In the genomic region with DNA sequence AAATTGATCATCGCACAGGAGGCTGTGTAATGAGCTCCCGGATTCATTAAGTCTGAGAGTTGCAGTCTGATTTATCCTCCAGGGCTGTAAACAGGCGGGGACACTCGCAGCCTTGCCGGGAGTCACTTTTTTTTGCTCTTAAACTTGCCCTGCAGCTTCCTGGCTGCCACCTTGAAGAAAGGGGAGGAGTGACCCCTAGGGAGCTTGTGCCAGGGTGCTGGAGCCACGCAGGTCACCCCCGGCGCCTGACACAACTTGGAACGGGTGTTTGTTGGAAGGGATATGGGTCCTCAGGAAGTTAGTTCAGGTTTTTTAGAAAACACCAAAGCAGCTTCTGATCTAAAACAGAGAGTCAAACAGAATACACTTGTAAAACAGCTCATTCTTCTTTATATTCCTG, we compare ENCODE assay signal across 28 cellular contexts.
DNase-seq lines count a peak whose midpoint lies in the region; ATAC-seq and TF ChIP-seq lines count a peak whose summit lies in the region.
"Had no signal": no experiment of that assay in that cellular context is flagged by ENCODE, and none has a peak within 500 bp of the region (broad histone marks: within the 10 kb centered on the region; RNA-seq: fewer than 3 reads in every experiment).

No MANE protein-coding gene starts in this region.

- H4K5ac ChIP-seq in H9 (ENCODE audit: insufficient read length, low read depth, low read length) = no peak overlapping the region

- peaks cover 6 to 10% of the 10 kb centered on the region in 2 donors for H3K27me3 Mint-ChIP-seq in natural killer cell treated with Interleukin-12 subunit alpha and Interleukin-12 subunit beta and Interleukin-15 and Interleukin-18, amount 100 ng/mL, for 72 hours
- H3K27me3 Mint-ChIP-seq in natural killer cell (ENCODE audit: low read depth in 2 of 2) = peaks cover 6 to 22% of the 10 kb centered on the region in 2 donors
- H3K27me3 Mint-ChIP-seq in H9 (ENCODE audit: low read depth) = peaks cover 10% of the 10 kb centered on the region
- H3K27me3 Mint-ChIP-seq in activated CD8-positive, alpha-beta T cell treated with anti-CD3 and anti-CD28 coated beads, Interleukin-2, amount 10 ng/mL, durations not matched to agents 7 days and 5 days (ENCODE audit: low read depth) = no peaks in the 10 kb centered on the region

- no peaks in the 10 kb centered on the region for H3K79me2 ChIP-seq in H9 (ENCODE audit: insufficient read depth, low read length)

- no peaks in the 10 kb centered on the region for H3K27me3 ChIP-seq in H9 (ENCODE audit: insufficient read depth, low read length)
- H3K27me3 ChIP-seq: neural progenitor cell, upper lobe of right lung had no signal

- no peak overlapping the region for H3K56ac ChIP-seq in H9 (ENCODE audit: insufficient read length, low read depth, low read length)

- POLR2A ChIA-PET in activated CD8-positive, alpha-beta T cell treated with anti-CD3 and anti-CD28 coated beads, Interleukin-2, amount 10 ng/mL, durations not matched to agents 7 days and 5 days (lab: Charles Lee) = no interaction called here

- no peak overlapping the region for H2BK5ac ChIP-seq in H9 (ENCODE audit: insufficient read length, low read length)

- H3K4ac ChIP-seq in H9 (ENCODE audit: low read depth, low read length) = no peak overlapping the region

- no peak overlapping the region for H2BK12ac ChIP-seq in H9 (ENCODE audit: insufficient read length, low read depth, low read length)

- H4K8ac ChIP-seq in H9 (replicated peaks; ENCODE audit: insufficient read length, low read depth, low read length) = no peak overlapping the region

- peak; percentile 44 for DNase-seq in natural killer cell treated with Interleukin-12 subunit alpha and Interleukin-12 subunit beta and Interleukin-15 and Interleukin-18, amount 100 ng/mL, for 72 hours (ENCODE audit: low spot score)
- DNase-seq in natural killer cell = no peak
- peak; percentile 6 for DNase-seq in NCI-H69 (lab: John Stamatoyannopoulos, UW)
- DNase-seq in epithelial cell of proximal tubule (ENCODE audit: low read depth) = no peak
- no peak for DNase-seq in H9
- DNase-seq in T1000 (lab: John Stamatoyannopoulos, UW) = no peak
- DNase-seq in activated CD8-positive, alpha-beta T cell treated with anti-CD3 and anti-CD28 coated beads, Interleukin-2, amount 10 ng/mL, durations not matched to agents 7 days and 5 days = no peak
- DNase-seq: activated B cell treated with CpG ODN at 0.5 μM for 24 hours; activated CD4-positive, alpha-beta T cell treated with anti-CD3 and anti-CD28 coated beads, Interleukin-2, amount 50 U/mL, for 4 hours; activated CD8-positive, alpha-beta memory T cell treated with anti-CD3 and anti-CD28 coated beads, Interleukin-2, amount 50 U/mL, for 4 hours; CD8-positive, alpha-beta T cell; foreskin fibroblast; GM23248; HFFc6; kidney; NCI-H1048; NCI-H1930; NCI-H446 treated with DMSO at 0.1 percent for 48 hours; NK-92 treated with Interleukin-12 subunit alpha and Interleukin-12 subunit beta, amount 100 ng/mL, for 24 hours; stimulated activated CD4-positive, alpha-beta T cell treated with anti-CD3 and anti-CD28 coated beads, Interleukin-4, amount 100 ng/mL, for 24 hours; SW 1271; upper lobe of right lung had no signal

- no peak overlapping the region for H3T11ph ChIP-seq in H9 (ENCODE audit: low read length)

- H4K20me1 ChIP-seq in H9 (ENCODE audit: control insufficient read depth, insufficient read depth, insufficient read length) = no peaks in the 10 kb centered on the region

- ATAC-seq in natural killer cell treated with Interleukin-12 subunit alpha and Interleukin-12 subunit beta and Interleukin-15 and Interleukin-18, amount 100 ng/mL, for 72 hours = no peak
- no peak for ATAC-seq in natural killer cell
- no peak for ATAC-seq in activated CD8-positive, alpha-beta T cell treated with anti-CD3 and anti-CD28 coated beads, Interleukin-2, amount 10 ng/mL, durations not matched to agents 7 days and 5 days
- ATAC-seq: activated naive CD4-positive, alpha-beta T cell treated with anti-CD3 and anti-CD28 coated beads, Interleukin-2, amount 50 U/mL, for 72 hours; CD8-positive, alpha-beta T cell; esophagus mucosa; sciatic nerve; stimulated activated effector memory CD8-positive, alpha-beta T cell treated with anti-CD3 and anti-CD28 coated beads, Interleukin-12 subunit alpha, Interleukin-12 subunit beta, amount 100 ng/mL, for 72 hours; upper lobe of right lung had no signal

- H3K4me3 Mint-ChIP-seq in natural killer cell treated with Interleukin-12 subunit alpha and Interleukin-12 subunit beta and Interleukin-15 and Interleukin-18, amount 100 ng/mL, for 72 hours = no peak overlapping the region
- H3K4me3 Mint-ChIP-seq in natural killer cell = no peak overlapping the region
- no peak overlapping the region; a peak in 1 of 5 replicates for H3K4me3 Mint-ChIP-seq in H9
- no peak overlapping the region for H3K4me3 Mint-ChIP-seq in activated CD8-positive, alpha-beta T cell treated with anti-CD3 and anti-CD28 coated beads, Interleukin-2, amount 10 ng/mL, durations not matched to agents 7 days and 5 days
- H3K4me3 Mint-ChIP-seq: activated B cell treated with CpG ODN at 0.5 μM for 24 hours, neural progenitor cell had no signal

- no peak overlapping the region for H3K14ac ChIP-seq in H9 (ENCODE audit: insufficient read depth, low read length)

- H3K18ac ChIP-seq in H9 (ENCODE audit: insufficient read length, low read depth, low read length) = no peak overlapping the region

- H3K23me2 ChIP-seq in H9 (ENCODE audit: insufficient read length, low read depth, low read length, poor library complexity, severe bottlenecking) = no peaks in the 10 kb centered on the region

- H3K27ac Mint-ChIP-seq in natural killer cell treated with Interleukin-12 subunit alpha and Interleukin-12 subunit beta and Interleukin-15 and Interleukin-18, amount 100 ng/mL, for 72 hours = no peak overlapping the region
- no peak overlapping the region for H3K27ac Mint-ChIP-seq in natural killer cell
- no peak overlapping the region for H3K27ac Mint-ChIP-seq in H9
- no peak overlapping the region for H3K27ac Mint-ChIP-seq in activated CD8-positive, alpha-beta T cell treated with anti-CD3 and anti-CD28 coated beads, Interleukin-2, amount 10 ng/mL, durations not matched to agents 7 days and 5 days
- H3K27ac Mint-ChIP-seq: activated B cell treated with CpG ODN at 0.5 μM for 24 hours; CD8-positive, alpha-beta T cell; HFFc6; neural progenitor cell; stimulated activated effector memory CD8-positive, alpha-beta T cell treated with anti-CD3 and anti-CD28 coated beads, Interleukin-12 subunit alpha, Interleukin-12 subunit beta, amount 100 ng/mL, for 72 hours had no signal

- no peak overlapping the region for H3K9ac ChIP-seq in H9 (ENCODE audit: extremely low read depth, insufficient read length, low read length)
- H3K9ac ChIP-seq: GM23248, neural progenitor cell had no signal

- H3K9me3 Mint-ChIP-seq in natural killer cell treated with Interleukin-12 subunit alpha and Interleukin-12 subunit beta and Interleukin-15 and Interleukin-18, amount 100 ng/mL, for 72 hours = peaks cover 7% of the 10 kb centered on the region
- H3K9me3 Mint-ChIP-seq in natural killer cell (peaks cover 2 to 5% of the 10 kb centered on the region in 2 donors), H9 (no peaks in the 10 kb centered on the region)
- H3K9me3 Mint-ChIP-seq in activated CD8-positive, alpha-beta T cell treated with anti-CD3 and anti-CD28 coated beads, Interleukin-2, amount 10 ng/mL, durations not matched to agents 7 days and 5 days (ENCODE audit: insufficient read depth) = no peaks in the 10 kb centered on the region
- H3K9me3 Mint-ChIP-seq: activated B cell treated with CpG ODN at 0.5 μM for 24 hours; activated naive CD4-positive, alpha-beta T cell treated with anti-CD3 and anti-CD28 coated beads, Interleukin-2, amount 50 U/mL, for 72 hours; CD8-positive, alpha-beta T cell had no signal

- peak overlapping the region; percentile 38 for H3K4me3 ChIP-seq in epithelial cell of proximal tubule (ENCODE audit: low read depth, low read length)
- H3K4me3 ChIP-seq: GM23248, neural progenitor cell, upper lobe of right lung had no signal

- H2BK15ac ChIP-seq in H9 (ENCODE audit: low read depth, low read length) = no peak overlapping the region

- H2BK20ac ChIP-seq in H9 (ENCODE audit: low read depth, low read length, poor library complexity, severe bottlenecking) = no peak overlapping the region

- H3K27ac ChIP-seq in H9 (ENCODE audit: insufficient read length, low read depth, low read length) = no peak overlapping the region
- H3K27ac ChIP-seq: GM23248, HL-60, neural progenitor cell, upper lobe of right lung had no signal

- H3K4me2 ChIP-seq in H9 (ENCODE audit: insufficient read depth, insufficient read length, low read length) = no peak overlapping the region
- H3K4me2 ChIP-seq: neural progenitor cell had no signal

- H3K9me3 ChIP-seq in H9 (ENCODE audit: control insufficient read depth, low read depth, low read length) = no peaks in the 10 kb centered on the region
- H3K9me3 ChIP-seq: upper lobe of right lung had no signal

- CTCF ChIA-PET in activated CD8-positive, alpha-beta T cell treated with anti-CD3 and anti-CD28 coated beads, Interleukin-2, amount 10 ng/mL, durations not matched to agents 7 days and 5 days (lab: Charles Lee) = interaction anchor here (3.7 kb wide), 1 partner anchor 51 kb away, joined by 81 read pairs; no protein-coding TSS in a partner anchor

- H3K4me1 ChIP-seq in H9 (ENCODE audit: insufficient read depth, low read length) = no peaks in the 10 kb centered on the region; the same call in 1 of the 2 replicates
- H3K4me1 ChIP-seq: neural progenitor cell, upper lobe of right lung had no signal

- intact Hi-C loops in natural killer cell (cut with micrococcal nuclease) = no loop called here

- no peak overlapping the region for H4K91ac ChIP-seq in H9 (ENCODE audit: insufficient read length, low read depth, low read length)

- no peak overlapping the region for H2AFZ ChIP-seq in H9 (ENCODE audit: low read length)
- H2AFZ ChIP-seq: GM23248 had no signal

- no peak overlapping the region for H3K23ac ChIP-seq in H9 (ENCODE audit: insufficient read length, low read depth, low read length)

- TF ChIP-seq CTCF in natural killer cell (IDR thresholded peaks at IDR 0.05) = no peak
- TF ChIP-seq CTCF in epithelial cell of proximal tubule (conservative IDR thresholded peaks at IDR 0.05; ENCODE audit: low read depth, low read length) = no peak
- no peak for TF ChIP-seq CTCF in H9 (conservative IDR thresholded peaks at IDR 0.05)

- WGBS in H9 (ENCODE audit: extremely low coverage, insufficient read length, low lambda C conversion rate) = no CpG with 5 or more reads among the region's 9 CpGs

- no peak overlapping the region for H2BK120ac ChIP-seq in H9 (ENCODE audit: low read depth, low read length, poor library complexity, severe bottlenecking)

- H3K79me1 ChIP-seq in H9 (ENCODE audit: insufficient read depth, low read depth, low read length, poor library complexity, severe bottlenecking) = no peaks in the 10 kb centered on the region

- no peak overlapping the region for H2AK5ac ChIP-seq in H9 (ENCODE audit: insufficient read length, low read length)

- peaks cover 4% of the 10 kb centered on the region for H3K36me3 Mint-ChIP-seq in natural killer cell treated with Interleukin-12 subunit alpha and Interleukin-12 subunit beta and Interleukin-15 and Interleukin-18, amount 100 ng/mL, for 72 hours
- H3K36me3 Mint-ChIP-seq in natural killer cell (no peaks in the 10 kb centered on the region), H9 (ENCODE audit: insufficient read depth in 1 of 3, low read depth in 3 of 3) (no peaks in the 10 kb centered on the region)
- H3K36me3 Mint-ChIP-seq in activated CD8-positive, alpha-beta T cell treated with anti-CD3 and anti-CD28 coated beads, Interleukin-2, amount 10 ng/mL, durations not matched to agents 7 days and 5 days (ENCODE audit: low read depth) = no peaks in the 10 kb centered on the region
- H3K36me3 Mint-ChIP-seq: CD8-positive, alpha-beta T cell; neural progenitor cell; stimulated activated effector memory CD8-positive, alpha-beta T cell treated with anti-CD3 and anti-CD28 coated beads, Interleukin-12 subunit alpha, Interleukin-12 subunit beta, amount 100 ng/mL, for 72 hours had no signal

- peaks cover 8 to 23% of the 10 kb centered on the region in 2 donors for H3K4me1 Mint-ChIP-seq in natural killer cell treated with Interleukin-12 subunit alpha and Interleukin-12 subunit beta and Interleukin-15 and Interleukin-18, amount 100 ng/mL, for 72 hours (ENCODE audit: low read depth in 2 of 2)
- H3K4me1 Mint-ChIP-seq in natural killer cell (peaks cover 18 to 23% of the 10 kb centered on the region in 2 donors), H9 (peaks cover 4 to 5% of the 10 kb centered on the region in 2 experiments; a peak in 2 of 4 replicates)
- H3K4me1 Mint-ChIP-seq in activated CD8-positive, alpha-beta T cell treated with anti-CD3 and anti-CD28 coated beads, Interleukin-2, amount 10 ng/mL, durations not matched to agents 7 days and 5 days (ENCODE audit: low read depth) = peaks cover 8% of the 10 kb centered on the region

Comparison
In these comparisons a context has a peak if more than half of its experiments do, and no peak if none do; other contexts are left out.
1. DNase-seq: peak in natural killer cell treated with Interleukin-12 subunit alpha and Interleukin-12 subunit beta and Interleukin-15 and Interleukin-18, amount 100 ng/mL, for 72 hours (single experiment) and NCI-H69 (single experiment); none in natural killer cell (single experiment), epithelial cell of proximal tubule (single experiment), H9 (single experiment), T1000 (single experiment) and activated CD8-positive, alpha-beta T cell treated with anti-CD3 and anti-CD28 coated beads, Interleukin-2, amount 10 ng/mL, durations not matched to agents 7 days and 5 days (single experiment).